In genomic region chr9:2725929-2726328, GRCh38 we compare ENCODE assay signal across 27 cellular contexts. TPM values are rescaled to one million over a fixed set of nuclear protein-coding genes. Genes with fewer than 3 reads are reported as not detected.
"Had no signal": no experiment of that assay in that cellular context is flagged by ENCODE, and none has a peak within 500 bp of the region (broad histone marks: within the 10 kb centered on the region; RNA-seq: fewer than 3 reads in every experiment).

No MANE protein-coding gene starts in this region.

- H3K27me3 ChIP-seq: right lobe of liver, stomach, thyroid gland, vagina had no signal

- DNase-seq: activated naive CD4-positive, alpha-beta T cell; activated naive CD8-positive, alpha-beta T cell treated with anti-CD3 and anti-CD28 coated beads, Interleukin-2, amount 10 ng/mL, durations not matched to agents 7 days and 5 days; activated T-cell treated with anti-CD3 and anti-CD28 coated beads for 4 hours; anterior cingulate cortex; dermis blood vessel endothelial cell; effector memory CD8-positive, alpha-beta T cell; hippocampal formation; left ventricle myocardium superior; mesenchymal stem cell; psoas muscle; right lobe of liver; stimulated activated CD4-positive, alpha-beta T cell treated with anti-CD3 and anti-CD28 coated beads, Interleukin-12 subunit alpha, Interleukin-12 subunit beta, amount 100 ng/mL, for 4 hours; stimulated activated CD4-positive, alpha-beta T cell treated with anti-CD3 and anti-CD28 coated beads, Interleukin-2, amount 100 ng/mL, for 24 hours; stomach; T-cell; T1000; thyroid gland had no signal

- H3K27me3 Mint-ChIP-seq: activated naive CD8-positive, alpha-beta T cell treated with anti-CD3 and anti-CD28 coated beads, Interleukin-2, amount 10 ng/mL, durations not matched to agents 7 days and 5 days; effector memory CD8-positive, alpha-beta T cell; T-cell had no signal

- H3K27ac ChIP-seq: epithelial cell of prostate, psoas muscle, right lobe of liver, stomach, vagina had no signal

- H3K36me3 Mint-ChIP-seq: activated naive CD8-positive, alpha-beta T cell treated with anti-CD3 and anti-CD28 coated beads, Interleukin-2, amount 10 ng/mL, durations not matched to agents 7 days and 5 days had no signal

- H3K4me1 Mint-ChIP-seq: T-cell had no signal

- H3K27ac Mint-ChIP-seq: activated naive CD8-positive, alpha-beta T cell treated with anti-CD3 and anti-CD28 coated beads, Interleukin-2, amount 10 ng/mL, durations not matched to agents 7 days and 5 days; effector memory CD8-positive, alpha-beta T cell; T-cell had no signal

- H3K9me3 Mint-ChIP-seq: activated naive CD8-positive, alpha-beta T cell treated with anti-CD3 and anti-CD28 coated beads, Interleukin-2, amount 10 ng/mL, durations not matched to agents 7 days and 5 days; effector memory CD8-positive, alpha-beta T cell; T-cell had no signal

- H3K4me3 ChIP-seq: psoas muscle, right lobe of liver, stomach, thyroid gland, vagina had no signal

- H3K9me3 ChIP-seq: psoas muscle, right lobe of liver, stomach, thyroid gland, vagina had no signal

- H3K4me3 Mint-ChIP-seq: activated naive CD8-positive, alpha-beta T cell treated with anti-CD3 and anti-CD28 coated beads, Interleukin-2, amount 10 ng/mL, durations not matched to agents 7 days and 5 days; effector memory CD8-positive, alpha-beta T cell; neural crest cell; T-cell had no signal

- H3K36me3 ChIP-seq: right lobe of liver, stomach, thyroid gland, vagina had no signal

- FAIRE-seq: keratinocyte had no signal

- ATAC-seq: activated CD4-positive, CD25-positive, alpha-beta regulatory T cell treated with anti-CD3 and anti-CD28 coated beads, Interleukin-2, amount 50 U/mL, for 24 hours; effector memory CD8-positive, alpha-beta T cell; left ventricle myocardium superior; psoas muscle; right lobe of liver; T-cell had no signal

RNA-seq across cellular contexts. Expression of gene KCNV2, which starts 8.6 kb away (rescaled TPM):
- total RNA-seq: activated naive CD8-positive, alpha-beta T cell treated with anti-CD3 and anti-CD28 coated beads, Interleukin-2, amount 10 ng/mL, durations not matched to agents 7 days and 5 days; chondrocyte; dermis blood vessel endothelial cell; fibroblast of villous mesenchyme; glomerular endothelial cell; left ventricle myocardium superior; myocyte; neural crest cell; osteocyte; psoas muscle; right lobe of liver; stomach; T-cell; thyroid gland; vagina had no signal
- polyA plus RNA-seq: keratinocyte, psoas muscle, stomach had no signal
